Comparison of ENCODE assay signal across 9 cellular contexts in the genomic region with DNA sequence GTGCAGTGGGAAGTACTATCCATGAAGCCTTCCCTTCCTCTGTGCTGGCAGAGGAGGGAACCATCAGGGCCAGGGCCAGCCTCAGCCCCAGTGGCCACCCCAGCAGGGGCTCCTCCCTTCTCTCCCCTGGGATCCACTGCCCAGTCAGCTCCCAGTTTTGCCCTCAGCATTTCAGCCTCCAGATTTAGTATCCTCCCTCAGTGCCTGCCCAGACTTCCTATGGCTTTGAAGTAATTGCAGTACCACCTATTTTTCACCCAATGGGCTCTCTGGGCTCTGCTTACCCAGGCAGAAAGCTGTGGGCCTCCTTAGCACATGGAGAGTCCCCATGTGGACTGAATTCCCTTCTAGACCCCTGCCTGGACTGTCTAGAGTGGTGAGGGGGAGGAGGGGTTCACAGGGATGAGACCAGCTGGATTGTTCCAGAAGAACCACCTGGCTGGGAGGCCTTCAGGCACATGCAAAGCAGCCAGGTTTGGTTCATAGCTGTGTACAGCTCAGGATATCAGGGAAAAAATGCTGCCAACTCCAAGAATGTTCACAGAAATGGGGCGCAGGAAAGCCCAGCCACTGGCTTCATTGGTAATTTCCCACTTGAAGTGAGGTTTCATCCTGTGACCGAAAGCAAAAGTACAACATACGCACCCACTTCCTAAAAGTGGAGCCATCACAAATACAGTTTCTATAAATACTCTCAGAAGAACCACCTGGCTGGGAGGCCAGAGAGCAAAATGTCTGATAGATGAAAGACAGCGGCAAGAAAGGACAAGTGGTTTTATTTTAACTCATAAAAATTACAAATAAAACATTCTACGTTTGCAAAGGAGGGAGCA. TPM values are rescaled to one million over a fixed set of nuclear protein-coding genes. Genes with fewer than 3 reads are reported as not detected.
DNase-seq lines count a peak whose midpoint lies in the region; ATAC-seq and TF ChIP-seq lines count a peak whose summit lies in the region.
"Had no signal": no experiment of that assay in that cellular context is flagged by ENCODE, and none has a peak within 500 bp of the region (broad histone marks: within the 10 kb centered on the region; RNA-seq: fewer than 3 reads in every experiment).

No MANE protein-coding gene starts in this region.

- no TSS peak for BruUV-seq in OCI-LY7 (replicated peaks; lab: Mats Ljungman, UMichigan)

- peak overlapping the region; percentile 40; the same call in 1 of the 2 replicates for H2AFZ ChIP-seq in OCI-LY7 (ENCODE audit: low read length)

- no peaks in the 10 kb centered on the region for H3K79me2 ChIP-seq in OCI-LY7 (ENCODE audit: insufficient read depth, low read depth, low read length)

- intact Hi-C loops in OCI-LY7 (cut with micrococcal nuclease; ENCODE audit: unreplicated experiment) (loop anchor here (1.0 kb wide), 1 partner anchor 15 kb away; no protein-coding TSS in a partner anchor), left lung (cut with DNase I) (no loop called here)

- H3K27me3 ChIP-seq in left lung, result no peaks in the 10 kb centered on the region

- no peak for TF ChIP-seq CTCF in OCI-LY7 (conservative IDR thresholded peaks at IDR 0.05; ENCODE audit: low read length)
- TF ChIP-seq CTCF in left lung (IDR thresholded peaks at IDR 0.05), result no peak

- ATAC-seq in GM18873 (IDR thresholded peaks at IDR 0.05; ENCODE audit: low FRiP score, unreplicated experiment) (peak; percentile 73), HG02678 (IDR thresholded peaks at IDR 0.05; ENCODE audit: unreplicated experiment) (peak; percentile 76), left lung (peak; percentile 56)

- no peaks in the 10 kb centered on the region for H3K9me2 ChIP-seq in OCI-LY7 (ENCODE audit: insufficient read depth, low read length)

- CTCF ChIA-PET in OCI-LY7 (lab: Charles Lee; ENCODE audit: unreplicated experiment), result no interaction called here

- peaks cover 93% of the 10 kb centered on the region for H3K4me1 ChIP-seq in OCI-LY7 (ENCODE audit: insufficient read depth, low read length, poor library complexity, severe bottlenecking)
- peaks cover 4 to 36% of the 10 kb centered on the region in 2 donors for H3K4me1 ChIP-seq in left lung

- no peaks in the 10 kb centered on the region for H4K20me1 ChIP-seq in OCI-LY7 (ENCODE audit: insufficient read depth, low read length)

- H3K36me3 ChIP-seq in OCI-LY7 (ENCODE audit: insufficient read depth, low read length) (no peaks in the 10 kb centered on the region), left lung (no peaks in the 10 kb centered on the region)

- H3K27ac ChIP-seq in OCI-LY7 (ENCODE audit: low read depth, low read length, poor library complexity, severe bottlenecking), result peak overlapping the region; percentile 92
- peak overlapping the region; percentile 26 to 58 for H3K27ac ChIP-seq in left lung

- no peaks in the 10 kb centered on the region for H3K9me3 ChIP-seq in OCI-LY7 (ENCODE audit: low read length)
- no peaks in the 10 kb centered on the region for H3K9me3 ChIP-seq in left lung

- peak overlapping the region; percentile 50 for H3K4me3 ChIP-seq in OCI-LY7 (ENCODE audit: low read depth, low read length, poor library complexity, severe bottlenecking)
- H3K4me3 ChIP-seq in left lung, result no peak overlapping the region

- POLR2A ChIA-PET in OCI-LY7 (lab: Charles Lee), result interaction anchor here (1.8 to 13.5 kb wide), 2 partner anchors 14 to 34 kb away, joined by 11 to 256 read pairs; partner anchors contain the start of gene HERPUD1

- peak; percentile 89 for DNase-seq in OCI-LY7 (ENCODE audit: low spot score)
- DNase-seq in left lung, result no peak
- DNase-seq in cerebellar nuclear complex (lab: John Stamatoyannopoulos, UW), result no peak
- no peak for DNase-seq in DMS79 (lab: John Stamatoyannopoulos, UW)
- DNase-seq in NCI-H2107 (lab: John Stamatoyannopoulos, UW), result no peak
- no peak for DNase-seq in NCI-H2081 treated with DMSO at 0.1 percent for 48 hours (lab: John Stamatoyannopoulos, UW)

- peak overlapping the region; percentile 84 for H3K4me2 ChIP-seq in OCI-LY7 (ENCODE audit: low read length)

RNA-seq across cellular contexts. Expression of gene HERPUD1, which starts 15.2 kb away (rescaled TPM):
- total RNA-seq in OCI-LY7 (2014; rRNA removed; shearing (Covaris generic)), result 121 and 140 TPM in 2 replicates
- total RNA-seq in OCI-LY7 (2022), result 294 and 342 TPM in 2 replicates
- total RNA-seq in left lung, result 100 to 1,000 TPM; 104 to 155 TPM

RNA-seq across cellular contexts. Expression of gene CETP, which starts 45.0 kb away (rescaled TPM):
- total RNA-seq in OCI-LY7 (2014; rRNA removed; shearing (Covaris generic)), result 0.54 and 0.67 TPM in 2 replicates
- total RNA-seq in OCI-LY7 (2022) (0.41 and 0.65 TPM in 2 replicates), left lung (under 1 TPM; 0.58 to 0.82 TPM)
- total RNA-seq: epithelial cell of proximal tubule had no signal

RNA-seq across cellular contexts. Expression of gene SLC12A3, which starts 51.8 kb away (rescaled TPM):
- 0.25 and 1.6 TPM in 2 replicates for total RNA-seq in OCI-LY7 (2014; rRNA removed; shearing (Covaris generic))
- total RNA-seq in OCI-LY7 (2022) (0.63 and 0.88 TPM in 2 replicates), left lung (not detected)
- total RNA-seq: epithelial cell of proximal tubule had no signal
